ENCODE assay signal across 1 cellular context in the genomic region with DNA sequence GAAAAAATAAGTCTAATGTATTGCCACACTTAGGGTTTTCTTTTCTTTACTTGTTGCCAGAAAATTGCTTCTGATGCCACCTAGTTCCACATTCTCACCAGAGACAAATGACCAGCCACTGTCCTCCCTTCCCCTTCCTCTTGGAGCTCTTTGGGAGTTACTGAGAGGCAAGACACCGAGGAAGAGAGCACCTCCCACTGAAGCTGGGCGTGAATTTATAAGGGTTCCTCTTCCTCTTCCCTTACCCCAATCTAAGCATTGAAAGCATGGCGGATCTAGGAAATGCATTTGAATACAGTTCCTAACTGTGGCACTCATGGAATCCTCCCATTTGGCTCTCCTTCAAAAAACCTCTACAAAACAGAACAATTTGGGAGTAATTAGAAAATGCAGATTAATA.
TF ChIP-seq lines count a peak whose summit lies in the region.

No MANE protein-coding gene starts in this region.

TF ChIP-seq in GM23338, 12 proteins besides CTCF, POLR2A, EP300 and RAD21:
- no peak for TF ChIP-seq STAT1 (IDR thresholded peaks at IDR 0.05; ENCODE audit: unreplicated experiment)
- no peak for TF ChIP-seq POLR2AphosphoS5 (IDR thresholded peaks at IDR 0.05; ENCODE audit: low read depth)
- TF ChIP-seq JUNB (IDR thresholded peaks at IDR 0.05; ENCODE audit: unreplicated experiment): peak; percentile 61
